ENCODE assay signal across 14 cellular contexts in genomic region chr20:641516-641913, GRCh38. TPM values are rescaled to one million over a fixed set of nuclear protein-coding genes. Genes with fewer than 3 reads are reported as not detected.
DNase-seq lines count a peak whose midpoint lies in the region; ATAC-seq and TF ChIP-seq lines count a peak whose summit lies in the region.
"Had no signal": no experiment of that assay in that cellular context is flagged by ENCODE, and none has a peak within 500 bp of the region (broad histone marks: within the 10 kb centered on the region; RNA-seq: fewer than 3 reads in every experiment).

No MANE protein-coding gene starts in this region.

- 46% methylated on average over 10 of the region's 14 CpGs for WGBS in suprapubic skin
- no CpG with 5 or more reads among the region's 14 CpGs for WGBS in neuronal stem cell (ENCODE audit: extremely low coverage in 2 of 2, insufficient read length in 2 of 2, insufficient replicate concordance in 1 of 2), 2 donors

- CTCF ChIA-PET in activated CD8-positive, alpha-beta T cell treated with anti-CD3 and anti-CD28 coated beads, Interleukin-2, amount 10 ng/mL, durations not matched to agents 7 days and 5 days (lab: Charles Lee), result interaction anchor here (0.9 kb wide), 1 partner anchor 79 kb away, joined by 4 read pairs; no protein-coding TSS in a partner anchor
- CTCF ChIA-PET in activated CD8-positive, alpha-beta T cell treated with anti-CD3 and anti-CD28 coated beads for 36 hours (lab: Charles Lee), result interaction anchor here (1.0 to 2.0 kb wide), 3 partner anchors 26 to 63 kb away, joined by 3 to 5 read pairs (median 4); no protein-coding TSS in a partner anchor
- CTCF ChIA-PET in activated CD8-positive, alpha-beta memory T cell treated with anti-CD3 and anti-CD28 coated beads, Interleukin-2, amount 10 ng/mL, durations not matched to agents 7 days and 5 days (lab: Charles Lee), result interaction anchor here (2.2 kb wide), 1 partner anchor 9 kb away, joined by 6 read pairs; no protein-coding TSS in a partner anchor

- H3K9me3 ChIP-seq in suprapubic skin (no peaks in the 10 kb centered on the region), neuronal stem cell (replicated peaks in 1 of 2; ENCODE audit: control insufficient read depth in 2 of 2, insufficient read depth in 1 of 2, low read depth in 1 of 2, low read length in 2 of 2) (no peaks in the 10 kb centered on the region)
- H3K9me3 ChIP-seq: lower lobe of right lung had no signal

- H3K9ac ChIP-seq in neuronal stem cell (ENCODE audit: low read depth, low read length, poor library complexity), result no peak overlapping the region

- H2BK120ac ChIP-seq in neuronal stem cell (ENCODE audit: low read depth, low read length), result no peak overlapping the region

- H3K4ac ChIP-seq in neuronal stem cell (ENCODE audit: low read length), result no peak overlapping the region

- no peak overlapping the region for H3K4me3 ChIP-seq in suprapubic skin
- no peak overlapping the region for H3K4me3 ChIP-seq in neuronal stem cell (ENCODE audit: low read length in 2 of 2)

- H3K9me3 Mint-ChIP-seq in activated CD8-positive, alpha-beta T cell treated with anti-CD3 and anti-CD28 coated beads, Interleukin-2, amount 10 ng/mL, durations not matched to agents 7 days and 5 days (ENCODE audit: insufficient read depth), result no peaks in the 10 kb centered on the region
- no peaks in the 10 kb centered on the region for H3K9me3 Mint-ChIP-seq in activated CD8-positive, alpha-beta T cell treated with anti-CD3 and anti-CD28 coated beads for 36 hours
- no peaks in the 10 kb centered on the region for H3K9me3 Mint-ChIP-seq in stimulated activated naive B cell treated with anti-CD40 and anti-IgM and Interleukin-4, amounts not matched to agents 10 μg/mL and 1 μg/mL and 100 μg/mL, for 72 hours
- H3K9me3 Mint-ChIP-seq in activated CD8-positive, alpha-beta memory T cell treated with anti-CD3 and anti-CD28 coated beads, Interleukin-2, amount 10 ng/mL, durations not matched to agents 7 days and 5 days (ENCODE audit: low read depth), result no peaks in the 10 kb centered on the region

- POLR2A ChIA-PET in activated CD8-positive, alpha-beta T cell treated with anti-CD3 and anti-CD28 coated beads, Interleukin-2, amount 10 ng/mL, durations not matched to agents 7 days and 5 days (lab: Charles Lee), result no interaction called here
- POLR2A ChIA-PET in activated CD8-positive, alpha-beta T cell treated with anti-CD3 and anti-CD28 coated beads for 36 hours (lab: Charles Lee), result no interaction called here

- H3K23ac ChIP-seq in neuronal stem cell (ENCODE audit: low read depth, low read length, poor library complexity), result no peak overlapping the region

- H2BK5ac ChIP-seq in neuronal stem cell (ENCODE audit: low read length), result no peak overlapping the region

- no peak overlapping the region for H4K91ac ChIP-seq in neuronal stem cell (ENCODE audit: low read depth, low read length, poor library complexity)

- H2AFZ ChIP-seq in neuronal stem cell (ENCODE audit: low read length), result no peak overlapping the region

- no peak overlapping the region for H3K18ac ChIP-seq in neuronal stem cell (ENCODE audit: low read length)

- no peak overlapping the region for H2BK12ac ChIP-seq in neuronal stem cell (ENCODE audit: low read length)

- TF ChIP-seq CTCF in activated CD8-positive, alpha-beta T cell treated with anti-CD3 and anti-CD28 coated beads for 36 hours (IDR thresholded peaks at IDR 0.05), result no peak
- no peak for TF ChIP-seq CTCF in suprapubic skin (IDR thresholded peaks at IDR 0.05)

- intact Hi-C loops in activated CD8-positive, alpha-beta T cell treated with anti-CD3 and anti-CD28 coated beads for 36 hours (cut with micrococcal nuclease), result no loop called here

- peaks cover 9% of the 10 kb centered on the region for H3K4me1 Mint-ChIP-seq in activated CD8-positive, alpha-beta T cell treated with anti-CD3 and anti-CD28 coated beads, Interleukin-2, amount 10 ng/mL, durations not matched to agents 7 days and 5 days (ENCODE audit: low read depth)
- H3K4me1 Mint-ChIP-seq in activated CD8-positive, alpha-beta T cell treated with anti-CD3 and anti-CD28 coated beads for 36 hours (ENCODE audit: low read depth), result peaks cover 11% of the 10 kb centered on the region
- H3K4me1 Mint-ChIP-seq in stimulated activated naive B cell treated with anti-CD40 and anti-IgM and Interleukin-4, amounts not matched to agents 10 μg/mL and 1 μg/mL and 100 μg/mL, for 72 hours, result peaks cover 7 to 23% of the 10 kb centered on the region in 2 donors
- H3K4me1 Mint-ChIP-seq in activated CD8-positive, alpha-beta memory T cell treated with anti-CD3 and anti-CD28 coated beads, Interleukin-2, amount 10 ng/mL, durations not matched to agents 7 days and 5 days, result peaks cover 8% of the 10 kb centered on the region

- H2AK5ac ChIP-seq in neuronal stem cell (ENCODE audit: low read depth, low read length), result no peak overlapping the region

- H3K4me3 Mint-ChIP-seq in activated CD8-positive, alpha-beta T cell treated with anti-CD3 and anti-CD28 coated beads, Interleukin-2, amount 10 ng/mL, durations not matched to agents 7 days and 5 days, result no peak overlapping the region
- no peak overlapping the region for H3K4me3 Mint-ChIP-seq in activated CD8-positive, alpha-beta T cell treated with anti-CD3 and anti-CD28 coated beads for 36 hours
- peak overlapping the region; percentile 15 to 63 for H3K4me3 Mint-ChIP-seq in stimulated activated naive B cell treated with anti-CD40 and anti-IgM and Interleukin-4, amounts not matched to agents 10 μg/mL and 1 μg/mL and 100 μg/mL, for 72 hours
- no peak overlapping the region for H3K4me3 Mint-ChIP-seq in activated CD8-positive, alpha-beta memory T cell treated with anti-CD3 and anti-CD28 coated beads, Interleukin-2, amount 10 ng/mL, durations not matched to agents 7 days and 5 days

- H3K36me3 Mint-ChIP-seq in activated CD8-positive, alpha-beta T cell treated with anti-CD3 and anti-CD28 coated beads, Interleukin-2, amount 10 ng/mL, durations not matched to agents 7 days and 5 days (ENCODE audit: low read depth), result no peaks in the 10 kb centered on the region
- H3K36me3 Mint-ChIP-seq in activated CD8-positive, alpha-beta T cell treated with anti-CD3 and anti-CD28 coated beads for 36 hours (ENCODE audit: low read depth), result no peaks in the 10 kb centered on the region
- H3K36me3 Mint-ChIP-seq in stimulated activated naive B cell treated with anti-CD40 and anti-IgM and Interleukin-4, amounts not matched to agents 10 μg/mL and 1 μg/mL and 100 μg/mL, for 72 hours, result peaks cover 6 to 18% of the 10 kb centered on the region in 2 donors
- no peaks in the 10 kb centered on the region for H3K36me3 Mint-ChIP-seq in activated CD8-positive, alpha-beta memory T cell treated with anti-CD3 and anti-CD28 coated beads, Interleukin-2, amount 10 ng/mL, durations not matched to agents 7 days and 5 days

- H3K36me3 ChIP-seq in suprapubic skin (no peaks in the 10 kb centered on the region), neuronal stem cell (replicated peaks in 1 of 2; ENCODE audit: control insufficient read depth in 2 of 2, insufficient read depth in 2 of 2, low read length in 2 of 2) (no peaks in the 10 kb centered on the region)

- ATAC-seq in activated CD8-positive, alpha-beta T cell treated with anti-CD3 and anti-CD28 coated beads, Interleukin-2, amount 10 ng/mL, durations not matched to agents 7 days and 5 days, result no peak
- ATAC-seq in activated CD8-positive, alpha-beta T cell treated with anti-CD3 and anti-CD28 coated beads for 36 hours, result no peak
- ATAC-seq in stimulated activated naive B cell treated with anti-CD40 and anti-IgM and Interleukin-4, amounts not matched to agents 10 μg/mL and 1 μg/mL and 100 μg/mL, for 72 hours (replicated peaks), result no peak
- no peak for ATAC-seq in activated CD8-positive, alpha-beta memory T cell treated with anti-CD3 and anti-CD28 coated beads, Interleukin-2, amount 10 ng/mL, durations not matched to agents 7 days and 5 days
- ATAC-seq: lower lobe of right lung, PC-3 had no signal

- TF ChIP-seq EP300 in suprapubic skin (IDR thresholded peaks at IDR 0.05), result no peak

- peaks cover 9% of the 10 kb centered on the region for H3K27me3 ChIP-seq in suprapubic skin
- H3K27me3 ChIP-seq in neuronal stem cell (ENCODE audit: control insufficient read depth in 3 of 3, insufficient read depth in 3 of 3, low read depth in 1 of 3, low read length in 3 of 3), result peaks cover 0 to 6% (median 2%) of the 10 kb centered on the region in 3 experiments

- H3K27ac ChIP-seq in suprapubic skin (no peak overlapping the region), neuronal stem cell (replicated peaks; ENCODE audit: low read length) (no peak overlapping the region)
- H3K27ac ChIP-seq: lower lobe of right lung had no signal

- no peak overlapping the region for H3K4me2 ChIP-seq in neuronal stem cell (ENCODE audit: insufficient read depth, low read length, poor library complexity, severe bottlenecking)

- H3K4me1 ChIP-seq in suprapubic skin, result peaks cover 5% of the 10 kb centered on the region
- no peaks in the 10 kb centered on the region for H3K4me1 ChIP-seq in neuronal stem cell (ENCODE audit: control insufficient read depth in 2 of 2, insufficient read depth in 1 of 2, low read depth in 1 of 2, low read length in 2 of 2)

- H4K8ac ChIP-seq in neuronal stem cell (ENCODE audit: low read depth, low read length), result no peak overlapping the region

- DNase-seq in activated CD8-positive, alpha-beta T cell treated with anti-CD3 and anti-CD28 coated beads, Interleukin-2, amount 10 ng/mL, durations not matched to agents 7 days and 5 days, result no peak
- DNase-seq in activated CD8-positive, alpha-beta T cell treated with anti-CD3 and anti-CD28 coated beads for 36 hours, result no peak
- peak; percentile 65 for DNase-seq in NCI-H2171 treated with DMSO at 0.1 percent for 48 hours (lab: John Stamatoyannopoulos, UW)
- DNase-seq in dermis blood vessel endothelial cell, result peak; percentile 21
- no peak for DNase-seq in stimulated activated naive B cell treated with anti-CD40 and anti-IgM and Interleukin-4, amounts not matched to agents 10 μg/mL and 1 μg/mL and 100 μg/mL, for 72 hours
- DNase-seq in activated CD8-positive, alpha-beta memory T cell treated with anti-CD3 and anti-CD28 coated beads, Interleukin-2, amount 10 ng/mL, durations not matched to agents 7 days and 5 days, result no peak
- no peak for DNase-seq in suprapubic skin (ENCODE audit: low spot score in 2 of 2)
- DNase-seq in neuronal stem cell (ENCODE audit: low spot score), result no peak
- DNase-seq: activated CD8-positive, alpha-beta memory T cell treated with anti-CD3 and anti-CD28 coated beads, Interleukin-2, amount 50 U/mL, for 4 hours; GF-D8; lower lobe of right lung; NCI-H1436; PC-3; T-helper 9 cell had no signal

- peak overlapping the region; percentile 49 for H3K27ac Mint-ChIP-seq in activated CD8-positive, alpha-beta T cell treated with anti-CD3 and anti-CD28 coated beads, Interleukin-2, amount 10 ng/mL, durations not matched to agents 7 days and 5 days
- H3K27ac Mint-ChIP-seq in activated CD8-positive, alpha-beta T cell treated with anti-CD3 and anti-CD28 coated beads for 36 hours, result no peak overlapping the region
- no peak overlapping the region for H3K27ac Mint-ChIP-seq in stimulated activated naive B cell treated with anti-CD40 and anti-IgM and Interleukin-4, amounts not matched to agents 10 μg/mL and 1 μg/mL and 100 μg/mL, for 72 hours
- no peak overlapping the region for H3K27ac Mint-ChIP-seq in activated CD8-positive, alpha-beta memory T cell treated with anti-CD3 and anti-CD28 coated beads, Interleukin-2, amount 10 ng/mL, durations not matched to agents 7 days and 5 days

- no peak overlapping the region for H2BK15ac ChIP-seq in neuronal stem cell (ENCODE audit: low read length)

- no peak for TF ChIP-seq POLR2A in suprapubic skin (IDR thresholded peaks at IDR 0.05)

- no peaks in the 10 kb centered on the region for H3K79me1 ChIP-seq in neuronal stem cell (ENCODE audit: low read depth, low read length)

- H3K27me3 Mint-ChIP-seq in activated CD8-positive, alpha-beta T cell treated with anti-CD3 and anti-CD28 coated beads, Interleukin-2, amount 10 ng/mL, durations not matched to agents 7 days and 5 days (ENCODE audit: low read depth), result peaks cover 30% of the 10 kb centered on the region
- peaks cover 16% of the 10 kb centered on the region for H3K27me3 Mint-ChIP-seq in activated CD8-positive, alpha-beta T cell treated with anti-CD3 and anti-CD28 coated beads for 36 hours
- H3K27me3 Mint-ChIP-seq in stimulated activated naive B cell treated with anti-CD40 and anti-IgM and Interleukin-4, amounts not matched to agents 10 μg/mL and 1 μg/mL and 100 μg/mL, for 72 hours, result peaks cover 29 to 34% of the 10 kb centered on the region in 2 donors
- H3K27me3 Mint-ChIP-seq in activated CD8-positive, alpha-beta memory T cell treated with anti-CD3 and anti-CD28 coated beads, Interleukin-2, amount 10 ng/mL, durations not matched to agents 7 days and 5 days, result peaks cover 19% of the 10 kb centered on the region

- no peak overlapping the region for H3K14ac ChIP-seq in neuronal stem cell (ENCODE audit: low read length)

RNA-seq across cellular contexts. Expression of gene SRXN1, which starts 11.5 kb away (rescaled TPM):
- 1 to 10 TPM; 8.9 to 9.3 TPM for total RNA-seq in activated CD8-positive, alpha-beta T cell treated with anti-CD3 and anti-CD28 coated beads, Interleukin-2, amount 10 ng/mL, durations not matched to agents 7 days and 5 days
- total RNA-seq in activated CD8-positive, alpha-beta T cell treated with anti-CD3 and anti-CD28 coated beads for 36 hours, result 1 to 10 TPM; 9.4 to 9.8 TPM
- 30.3 and 38.6 TPM in 2 replicates for total RNA-seq in dermis blood vessel endothelial cell
- 10 to 100 TPM; 17.7 to 20.0 TPM for total RNA-seq in activated CD8-positive, alpha-beta memory T cell treated with anti-CD3 and anti-CD28 coated beads, Interleukin-2, amount 10 ng/mL, durations not matched to agents 7 days and 5 days
- total RNA-seq in suprapubic skin, result 10 to 100 TPM in 3 of 4 donors, 1 to 10 TPM in 1; 7.8 to 27.7 (median 21.0) TPM
- polyA plus RNA-seq in neuronal stem cell (2013, experiment 1 of 2), result 10.3 TPM
- 10.4 TPM for polyA plus RNA-seq in neuronal stem cell (2013, experiment 2 of 2)

RNA-seq across cellular contexts. Expression of gene TCF15, which starts 31.4 kb away (rescaled TPM):
- total RNA-seq in activated CD8-positive, alpha-beta T cell treated with anti-CD3 and anti-CD28 coated beads, Interleukin-2, amount 10 ng/mL, durations not matched to agents 7 days and 5 days, result not detected
- total RNA-seq in activated CD8-positive, alpha-beta T cell treated with anti-CD3 and anti-CD28 coated beads for 36 hours, result under 1 TPM in 1 of 2 experiments, not detected in 1; 0.23 TPM
- total RNA-seq in dermis blood vessel endothelial cell, result 2.0 and 2.7 TPM in 2 replicates
- not detected for total RNA-seq in activated CD8-positive, alpha-beta memory T cell treated with anti-CD3 and anti-CD28 coated beads, Interleukin-2, amount 10 ng/mL, durations not matched to agents 7 days and 5 days
- under 1 TPM in 1 of 4 donors, not detected in 3; 0.76 TPM for total RNA-seq in suprapubic skin
- polyA plus RNA-seq in neuronal stem cell (2013, experiment 1 of 2), result 2.0 TPM
- polyA plus RNA-seq in neuronal stem cell (2013, experiment 2 of 2), result 1.8 TPM

RNA-seq across cellular contexts. Expression of gene SCRT2, which starts 34.1 kb away (rescaled TPM):
- total RNA-seq in activated CD8-positive, alpha-beta T cell treated with anti-CD3 and anti-CD28 coated beads, Interleukin-2, amount 10 ng/mL, durations not matched to agents 7 days and 5 days, result not detected
- not detected for total RNA-seq in activated CD8-positive, alpha-beta T cell treated with anti-CD3 and anti-CD28 coated beads for 36 hours
- total RNA-seq in dermis blood vessel endothelial cell (not detected in 2 replicates), suprapubic skin (not detected)
- not detected for total RNA-seq in activated CD8-positive, alpha-beta memory T cell treated with anti-CD3 and anti-CD28 coated beads, Interleukin-2, amount 10 ng/mL, durations not matched to agents 7 days and 5 days
- 0.06 TPM for polyA plus RNA-seq in neuronal stem cell (2013, experiment 1 of 2)
- polyA plus RNA-seq in neuronal stem cell (2013, experiment 2 of 2), result 0.04 TPM
- total RNA-seq: lower lobe of right lung, PC-3 had no signal

Comparison
In these comparisons a context has a peak if more than half of its experiments do, and no peak if none do; other contexts are left out.
1. DNase-seq: peak in NCI-H2171 treated with DMSO at 0.1 percent for 48 hours (single experiment) and dermis blood vessel endothelial cell (single experiment); none in activated CD8-positive, alpha-beta T cell treated with anti-CD3 and anti-CD28 coated beads, Interleukin-2, amount 10 ng/mL, durations not matched to agents 7 days and 5 days (single experiment), activated CD8-positive, alpha-beta T cell treated with anti-CD3 and anti-CD28 coated beads for 36 hours (single experiment), stimulated activated naive B cell treated with anti-CD40 and anti-IgM and Interleukin-4, amounts not matched to agents 10 μg/mL and 1 μg/mL and 100 μg/mL, for 72 hours (single experiment), activated CD8-positive, alpha-beta memory T cell treated with anti-CD3 and anti-CD28 coated beads, Interleukin-2, amount 10 ng/mL, durations not matched to agents 7 days and 5 days (single experiment), suprapubic skin (0 of 2) and neuronal stem cell (single experiment).
2. H3K4me3 Mint-ChIP-seq: peak in stimulated activated naive B cell treated with anti-CD40 and anti-IgM and Interleukin-4, amounts not matched to agents 10 μg/mL and 1 μg/mL and 100 μg/mL, for 72 hours (2 of 2); none in activated CD8-positive, alpha-beta T cell treated with anti-CD3 and anti-CD28 coated beads, Interleukin-2, amount 10 ng/mL, durations not matched to agents 7 days and 5 days (single experiment), activated CD8-positive, alpha-beta T cell treated with anti-CD3 and anti-CD28 coated beads for 36 hours (single experiment) and activated CD8-positive, alpha-beta memory T cell treated with anti-CD3 and anti-CD28 coated beads, Interleukin-2, amount 10 ng/mL, durations not matched to agents 7 days and 5 days (single experiment).